9 cellular contexts compared by ENCODE assay signal in genomic region chr10:132591166-132591971, GRCh38. TPM values are rescaled to one million over a fixed set of nuclear protein-coding genes. Genes with fewer than 3 reads are reported as not detected.
DNase-seq lines count a peak whose midpoint lies in the region; ATAC-seq and TF ChIP-seq lines count a peak whose summit lies in the region.
"Had no signal": no experiment of that assay in that cellular context is flagged by ENCODE, and none has a peak within 500 bp of the region (broad histone marks: within the 10 kb centered on the region; RNA-seq: fewer than 3 reads in every experiment).

No MANE protein-coding gene starts in this region.

- POLR2A ChIA-PET in naive thymus-derived CD4-positive, alpha-beta T cell (lab: Charles Lee): no interaction called here
- POLR2A ChIA-PET in A673 (lab: Charles Lee; ENCODE audit: low non-redundant PET): no interaction called here

- H3K4me3 ChIP-seq in fibroblast of mammary gland (ENCODE audit: control insufficient read depth, low read depth, low read length) (no peak overlapping the region), A673 (ENCODE audit: low read depth, low read length, poor library complexity, severe bottlenecking) (no peak overlapping the region)
- H3K4me3 ChIP-seq in naive thymus-derived CD4-positive, alpha-beta T cell (ENCODE audit: low read length): no peak overlapping the region

- peaks cover 0 to 17% (median 9%) of the 10 kb centered on the region in 5 donors for H3K36me3 Mint-ChIP-seq in naive thymus-derived CD4-positive, alpha-beta T cell

- H3K27me3 Mint-ChIP-seq in naive thymus-derived CD4-positive, alpha-beta T cell: peaks cover 0 to 5% (median 0%) of the 10 kb centered on the region in 5 donors

- H3K4me1 ChIP-seq in naive thymus-derived CD4-positive, alpha-beta T cell (ENCODE audit: control insufficient read depth in 2 of 2, insufficient read depth in 2 of 2, low read length in 2 of 2): peaks cover 5 to 31% of the 10 kb centered on the region in 2 donors
- H3K4me1 ChIP-seq in A673 (ENCODE audit: insufficient read depth, low read length, poor library complexity, severe bottlenecking): peaks cover 10% of the 10 kb centered on the region

- H3K4me3 Mint-ChIP-seq in naive thymus-derived CD4-positive, alpha-beta T cell: peak overlapping the region in 6 of 10 donors; percentile 26 to 61 (median 29)

- TF ChIP-seq CTCF in fibroblast of mammary gland (conservative IDR thresholded peaks at IDR 0.05; ENCODE audit: control insufficient read depth, insufficient read depth, low read depth, low read length) (no peak), A673 (conservative IDR thresholded peaks at IDR 0.05; ENCODE audit: low read depth, low read length) (no peak)

- H3K27ac ChIP-seq in naive thymus-derived CD4-positive, alpha-beta T cell (ENCODE audit: low read depth, low read length): no peak overlapping the region
- H3K27ac ChIP-seq in A673 (ENCODE audit: low read depth, low read length, poor library complexity, severe bottlenecking): no peak overlapping the region

- in situ Hi-C loops in Caki2 (cut with HindIII; ENCODE audit: low pct_unique_long_range_greater_than_20kb, low sequenced_read_pairs): no loop called here

- H3K9me3 Mint-ChIP-seq in naive thymus-derived CD4-positive, alpha-beta T cell: peaks cover 0 to 5% (median 0%) of the 10 kb centered on the region in 11 donors

- H3K9me3 ChIP-seq in naive thymus-derived CD4-positive, alpha-beta T cell (ENCODE audit: control insufficient read depth in 2 of 3, low read length in 3 of 3): no peaks in the 10 kb centered on the region
- no peaks in the 10 kb centered on the region for H3K9me3 ChIP-seq in A673 (ENCODE audit: low read depth, low read length, poor library complexity, severe bottlenecking)

- ATAC-seq in naive thymus-derived CD4-positive, alpha-beta T cell: no peak
- ATAC-seq in GM21529 (IDR thresholded peaks at IDR 0.05; ENCODE audit: unreplicated experiment): no peak

- CTCF ChIA-PET in naive thymus-derived CD4-positive, alpha-beta T cell (lab: Charles Lee): interaction anchor here (0.6 kb wide), 1 partner anchor 489 kb away, joined by 3 read pairs; no protein-coding TSS in a partner anchor
- CTCF ChIA-PET in A673 (lab: Charles Lee): no interaction called here

- peak; percentile 68 for DNase-seq in Caki2 (ENCODE audit: low read depth)
- DNase-seq in NCI-H69 (lab: John Stamatoyannopoulos, UW): peak; percentile 1
- DNase-seq in fibroblast of mammary gland (ENCODE audit: low read depth): peak; percentile 56
- DNase-seq in naive thymus-derived CD4-positive, alpha-beta T cell: no peak
- DNase-seq in A673 (ENCODE audit: low spot score): no peak
- DNase-seq in NCI-H2196 (lab: John Stamatoyannopoulos, UW; ENCODE audit: unreplicated experiment): no peak
- DNase-seq in activated CD4-positive, alpha-beta T cell treated with anti-CD3 and anti-CD28 coated beads, Interleukin-2, amount 50 U/mL, for 1 hour: no peak
- DNase-seq: NCI-H510A had no signal

- H3K27ac Mint-ChIP-seq in naive thymus-derived CD4-positive, alpha-beta T cell: peak overlapping the region in 4 of 9 donors; percentile 38 to 56 (median 52)

- intact Hi-C loops in naive thymus-derived CD4-positive, alpha-beta T cell (cut with micrococcal nuclease): loop anchor here in 1 of 2 donors (10.0 kb wide), 1 partner anchor 57 kb away; the partner anchor contains the start of gene INPP5A
- intact Hi-C loops in A673 (cut with micrococcal nuclease; ENCODE audit: unreplicated experiment): no loop called here

- peaks cover 64 to 94% (median 82%) of the 10 kb centered on the region in 7 donors for H3K4me1 Mint-ChIP-seq in naive thymus-derived CD4-positive, alpha-beta T cell

- H3K36me3 ChIP-seq in naive thymus-derived CD4-positive, alpha-beta T cell (ENCODE audit: control insufficient read depth in 2 of 3, insufficient read depth in 3 of 3, low read length in 3 of 3): no peaks in the 10 kb centered on the region
- no peaks in the 10 kb centered on the region for H3K36me3 ChIP-seq in A673 (ENCODE audit: insufficient read depth, low read length, poor library complexity, severe bottlenecking)

- no TSS peak for BruUV-seq in A673 (replicated peaks; lab: Mats Ljungman, UMichigan)

- H3K27me3 ChIP-seq in naive thymus-derived CD4-positive, alpha-beta T cell (ENCODE audit: control insufficient read depth in 2 of 2, insufficient read depth in 2 of 2, low read length in 2 of 2): no peaks in the 10 kb centered on the region
- no peaks in the 10 kb centered on the region for H3K27me3 ChIP-seq in A673 (replicated peaks; ENCODE audit: insufficient read depth, low read depth, low read length, poor library complexity)

RNA-seq across cellular contexts. Expression of gene INPP5A, which starts 53.8 kb away (rescaled TPM):
- total RNA-seq in Caki2 (2014; rRNA removed; shearing (Covaris generic); ENCODE audit: low replicate concordance): 21.2 and 47.5 TPM in 2 replicates
- total RNA-seq in naive thymus-derived CD4-positive, alpha-beta T cell: 10 to 100 TPM; 15.5 to 30.7 (median 28.7) TPM
- 1 to 10 TPM in 1 of 2 donors, under 1 TPM in 1; 0.97 to 2.0 TPM for polyA plus RNA-seq in naive thymus-derived CD4-positive, alpha-beta T cell
- 21.2 and 21.8 TPM in 2 replicates for total RNA-seq in A673 (2021)

Comparison
In these comparisons a context has a peak if more than half of its experiments do, and no peak if none do; other contexts are left out.
1. DNase-seq: peak in Caki2 (single experiment), NCI-H69 (single experiment) and fibroblast of mammary gland (single experiment); none in naive thymus-derived CD4-positive, alpha-beta T cell (0 of 9), A673 (single experiment), NCI-H2196 (single experiment) and activated CD4-positive, alpha-beta T cell treated with anti-CD3 and anti-CD28 coated beads, Interleukin-2, amount 50 U/mL, for 1 hour (single experiment).